Comparison of ENCODE assay signal across 8 cellular contexts in genomic region chrX:47831788-47832187, GRCh38. TPM values are rescaled to one million over a fixed set of nuclear protein-coding genes. Genes with fewer than 3 reads are reported as not detected.
DNase-seq lines count a peak whose midpoint lies in the region; ATAC-seq lines count a peak whose summit lies in the region.

No MANE protein-coding gene starts in this region.

- no peak for ATAC-seq in HG03159 (IDR thresholded peaks at IDR 0.05; ENCODE audit: unreplicated experiment)

- in situ Hi-C loops in SK-MEL-5 (cut with HindIII; ENCODE audit: low pct_unique_long_range_greater_than_20kb, low sequenced_read_pairs): no loop called here

- DNase-seq in GM03348 (ENCODE audit: low spot score): peak; percentile 32
- DNase-seq in LoVo (ENCODE audit: low spot score): peak; percentile 43
- peak; percentile 70 for DNase-seq in SK-MEL-5 (ENCODE audit: low read depth, low spot score)
- peak; percentile 53 for DNase-seq in activated naive CD4-positive, alpha-beta T cell treated with anti-CD3 and anti-CD28 coated beads, Interleukin-2, amount 50 U/mL, for 16 hours
- DNase-seq in iPS-NIHi11 (ENCODE audit: low spot score): peak; percentile 50
- DNase-seq in stimulated activated CD4-positive, alpha-beta T cell treated with anti-CD3 and anti-CD28 coated beads, TNF-alpha, amount 100 ng/mL, for 4 hours (ENCODE audit: low read depth in 3 of 3): peak in 2 of 3 experiments; percentile 8 to 23
- DNase-seq in OCI-M2 (lab: John Stamatoyannopoulos, UW; ENCODE audit: unreplicated experiment): no peak

RNA-seq across cellular contexts. Expression of gene ZNF81, which starts 4.9 kb away (rescaled TPM):
- total RNA-seq in SK-MEL-5 (2014; rRNA removed; shearing (Covaris generic)): 7.1 and 8.5 TPM in 2 replicates
- polyA plus RNA-seq in SK-MEL-5 (2015; cell fraction: cytosol; rRNA removed): 2.0 and 4.1 TPM in 2 replicates
- polyA plus RNA-seq in SK-MEL-5 (2015; cell fraction: nucleus; rRNA removed): 16.7 and 18.7 TPM in 2 replicates
